Comparison of ENCODE assay signal across 30 cellular contexts in the genomic region with DNA sequence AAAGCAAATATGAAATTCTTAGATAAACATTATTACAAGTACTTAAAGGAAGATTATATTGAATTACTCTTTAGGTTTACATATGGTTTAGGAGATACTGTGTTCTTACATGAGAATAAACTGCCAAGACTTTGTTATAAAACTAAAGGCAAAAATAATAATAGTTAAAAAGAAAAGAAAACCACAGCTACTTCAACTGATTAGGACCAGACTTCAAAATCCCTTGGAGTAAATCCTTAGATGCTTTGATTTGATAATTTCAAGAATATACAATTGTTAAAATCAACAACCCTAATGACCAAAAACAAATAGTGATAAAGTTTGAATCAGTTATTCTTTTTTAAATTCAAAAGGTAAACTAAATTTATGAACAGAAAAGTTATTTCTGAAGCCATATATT.
"Had no signal": no experiment of that assay in that cellular context is flagged by ENCODE, and none has a peak within 500 bp of the region (broad histone marks: within the 10 kb centered on the region; RNA-seq: fewer than 3 reads in every experiment).

No MANE protein-coding gene starts in this region.

- H3K27me3 ChIP-seq: neutrophil, ovary, right lobe of liver, sigmoid colon, stomach, thyroid gland, tibial nerve, upper lobe of left lung, vagina had no signal

- H3K4me3 Mint-ChIP-seq: natural killer cell treated with Interleukin-12 subunit alpha and Interleukin-12 subunit beta and Interleukin-15 and Interleukin-18, amount 100 ng/mL, for 72 hours; nephron progenitor cell; neural crest cell; stimulated activated effector memory CD8-positive, alpha-beta T cell treated with anti-CD3 and anti-CD28 coated beads, Interleukin-12 subunit alpha, Interleukin-12 subunit beta, amount 100 ng/mL, for 72 hours; stimulated activated naive B cell treated with anti-CD40 and anti-IgM and Interleukin-4, amounts not matched to agents 10 μg/mL and 1 μg/mL and 100 μg/mL, for 72 hours; stimulated activated naive CD8-positive, alpha-beta T cell treated with anti-CD3 and anti-CD28 coated beads, Interleukin-15, Interleukin-2, amounts not matched to agents 100 ng/mL and 50 ng/mL, for 24 hours had no signal

- FAIRE-seq: small intestine, urothelium cell line had no signal

- H3K4me1 ChIP-seq: parathyroid adenoma, psoas muscle, right lobe of liver, sigmoid colon, stomach, thyroid gland, tibial nerve, upper lobe of left lung, vagina had no signal

- H3K4me1 Mint-ChIP-seq: neural crest cell; stimulated activated effector memory CD8-positive, alpha-beta T cell treated with anti-CD3 and anti-CD28 coated beads, Interleukin-12 subunit alpha, Interleukin-12 subunit beta, amount 100 ng/mL, for 72 hours; stimulated activated naive B cell treated with anti-CD40 and anti-IgM and Interleukin-4, amounts not matched to agents 10 μg/mL and 1 μg/mL and 100 μg/mL, for 72 hours had no signal

- H3K27ac ChIP-seq: neutrophil, ovary, parathyroid adenoma, psoas muscle, right lobe of liver, sigmoid colon, stomach, thoracic aorta, thyroid gland, tibial nerve, upper lobe of left lung, vagina had no signal

- H3K9me3 ChIP-seq: neutrophil, ovary, psoas muscle, right lobe of liver, sigmoid colon, thoracic aorta, thyroid gland, upper lobe of left lung, vagina had no signal

- H3K79me2 ChIP-seq: parathyroid adenoma had no signal

- H3K4me3 ChIP-seq: ovary, psoas muscle, right lobe of liver, sigmoid colon, stomach, thoracic aorta, thyroid gland, tibial nerve, upper lobe of left lung, vagina had no signal

- H3K27me3 Mint-ChIP-seq: natural killer cell treated with Interleukin-12 subunit alpha and Interleukin-12 subunit beta and Interleukin-15 and Interleukin-18, amount 100 ng/mL, for 72 hours; progenitor cell of endocrine pancreas; stimulated activated naive B cell treated with anti-CD40 and anti-IgM and Interleukin-4, amounts not matched to agents 10 μg/mL and 1 μg/mL and 100 μg/mL, for 72 hours; stimulated activated naive CD8-positive, alpha-beta T cell treated with anti-CD3 and anti-CD28 coated beads, Interleukin-15, Interleukin-2, amounts not matched to agents 100 ng/mL and 50 ng/mL, for 24 hours had no signal

- DNase-seq: nephron progenitor cell; nucleus accumbens; ovary; posterior cingulate gyrus; psoas muscle; right cardiac atrium; right lobe of liver; sigmoid colon; small intestine; stimulated activated CD4-positive, alpha-beta T cell treated with anti-CD3 and anti-CD28 coated beads, Interleukin-15, amount 100 ng/mL, for 24 hours; stimulated activated CD4-positive, alpha-beta T cell treated with anti-CD3 and anti-CD28 coated beads, Interleukin-2, amount 100 ng/mL, for 24 hours; stimulated activated CD4-positive, alpha-beta T cell treated with anti-CD3 and anti-CD28 coated beads, Interleukin-2, amount 100 ng/mL, for 48 hours; stimulated activated CD4-positive, alpha-beta T cell treated with anti-CD3 and anti-CD28 coated beads, Interleukin-4, amount 100 ng/mL, for 24 hours; stimulated activated naive B cell treated with anti-CD40 and anti-IgM and Interleukin-4, amounts not matched to agents 10 μg/mL and 1 μg/mL and 100 μg/mL, for 72 hours; stimulated activated naive CD4-positive, alpha-beta T cell treated with Interleukin-2 at 50 U/mL for 16 hours; stomach; thyroid gland; trophoblast cell; upper lobe of left lung had no signal

- H3K36me3 ChIP-seq: neutrophil, ovary, right lobe of liver, sigmoid colon, stomach, thoracic aorta, thyroid gland, tibial nerve, upper lobe of left lung, vagina had no signal

- H2AFZ ChIP-seq: parathyroid adenoma had no signal

- H3K36me3 Mint-ChIP-seq: stimulated activated effector memory CD8-positive, alpha-beta T cell treated with anti-CD3 and anti-CD28 coated beads, Interleukin-12 subunit alpha, Interleukin-12 subunit beta, amount 100 ng/mL, for 72 hours; stimulated activated naive B cell treated with anti-CD40 and anti-IgM and Interleukin-4, amounts not matched to agents 10 μg/mL and 1 μg/mL and 100 μg/mL, for 72 hours had no signal

- H3K27ac Mint-ChIP-seq: natural killer cell treated with Interleukin-12 subunit alpha and Interleukin-12 subunit beta and Interleukin-15 and Interleukin-18, amount 100 ng/mL, for 72 hours; nephron progenitor cell; progenitor cell of endocrine pancreas; stimulated activated effector memory CD8-positive, alpha-beta T cell treated with anti-CD3 and anti-CD28 coated beads, Interleukin-12 subunit alpha, Interleukin-12 subunit beta, amount 100 ng/mL, for 72 hours; stimulated activated naive B cell treated with anti-CD40 and anti-IgM and Interleukin-4, amounts not matched to agents 10 μg/mL and 1 μg/mL and 100 μg/mL, for 72 hours; stimulated activated naive CD8-positive, alpha-beta T cell treated with anti-CD3 and anti-CD28 coated beads, Interleukin-15, Interleukin-2, amounts not matched to agents 100 ng/mL and 50 ng/mL, for 24 hours had no signal
